ENCODE assay signal across 13 cellular contexts in genomic region chr5:52825826-52826225, GRCh38. TPM values are rescaled to one million over a fixed set of nuclear protein-coding genes. Genes with fewer than 3 reads are reported as not detected.
DNase-seq lines count a peak whose midpoint lies in the region; ATAC-seq and TF ChIP-seq lines count a peak whose summit lies in the region.
"Had no signal": no experiment of that assay in that cellular context is flagged by ENCODE, and none has a peak within 500 bp of the region (broad histone marks: within the 10 kb centered on the region; RNA-seq: fewer than 3 reads in every experiment).

No MANE protein-coding gene starts in this region.

- DNase-seq in chondrocyte (ENCODE audit: low spot score) (no peak), globus pallidus (ENCODE audit: low spot score) (no peak), progenitor cell of endocrine pancreas (ENCODE audit: low spot score, unreplicated experiment) (no peak), ovary (no peak)
- no peak for DNase-seq in activated CD8-positive, alpha-beta memory T cell treated with anti-CD3 and anti-CD28 coated beads, Interleukin-2, amount 50 U/mL, for 48 hours
- DNase-seq: DMS53, H7, NCI-H1417, nucleus accumbens had no signal

- H3K27ac Mint-ChIP-seq in chondrocyte (ENCODE audit: unreplicated experiment) (peak overlapping the region; percentile 27), progenitor cell of endocrine pancreas (no peak overlapping the region)

- H3K27ac ChIP-seq in ovary = no peak overlapping the region
- H3K27ac ChIP-seq: coronary artery had no signal

- no peak for TF ChIP-seq EP300 in ovary (IDR thresholded peaks at IDR 0.05)

- H3K4me1 ChIP-seq in ovary (ENCODE audit: insufficient read depth) = peaks cover 3% of the 10 kb centered on the region

- H3K9me3 Mint-ChIP-seq in chondrocyte (ENCODE audit: low read depth) = peaks cover 20% of the 10 kb centered on the region
- peaks cover 3% of the 10 kb centered on the region for H3K9me3 Mint-ChIP-seq in progenitor cell of endocrine pancreas (ENCODE audit: low read depth)

- H3K36me3 Mint-ChIP-seq in chondrocyte (ENCODE audit: low read depth) = peaks cover 18% of the 10 kb centered on the region
- H3K36me3 Mint-ChIP-seq in progenitor cell of endocrine pancreas (ENCODE audit: insufficient read depth) = no peaks in the 10 kb centered on the region

- no peak for TF ChIP-seq POLR2A in ovary (IDR thresholded peaks at IDR 0.05)

- H3K27me3 ChIP-seq in ovary = no peaks in the 10 kb centered on the region

- intact Hi-C loops in ovary (cut with DNase I) = no loop called here

- no peaks in the 10 kb centered on the region for H3K9me3 ChIP-seq in ovary

- no peak for TF ChIP-seq CTCF in chondrocyte (IDR thresholded peaks at IDR 0.05)
- TF ChIP-seq CTCF in progenitor cell of endocrine pancreas (IDR thresholded peaks at IDR 0.05; ENCODE audit: unreplicated experiment) = no peak
- TF ChIP-seq CTCF in ovary (IDR thresholded peaks at IDR 0.05) = no peak

- H3K4me3 ChIP-seq in ovary = no peak overlapping the region
- H3K4me3 ChIP-seq: coronary artery had no signal

- H3K4me1 Mint-ChIP-seq in chondrocyte (ENCODE audit: low read depth) = peaks cover 54% of the 10 kb centered on the region
- peaks cover 2% of the 10 kb centered on the region for H3K4me1 Mint-ChIP-seq in progenitor cell of endocrine pancreas (ENCODE audit: low read depth)

- 95 to 99% (median 96%) methylated on average over 2 of the region's 2 CpGs for WGBS in ovary, 3 donors

- H3K4me3 Mint-ChIP-seq in chondrocyte (ENCODE audit: unreplicated experiment) = no peak overlapping the region
- H3K4me3 Mint-ChIP-seq in progenitor cell of endocrine pancreas (ENCODE audit: low read depth) = no peak overlapping the region

- H3K36me3 ChIP-seq in ovary = no peaks in the 10 kb centered on the region

- no peaks in the 10 kb centered on the region for H3K27me3 Mint-ChIP-seq in chondrocyte (ENCODE audit: low read depth)
- no peaks in the 10 kb centered on the region for H3K27me3 Mint-ChIP-seq in progenitor cell of endocrine pancreas

- ATAC-seq in GM18520 (IDR thresholded peaks at IDR 0.05; ENCODE audit: unreplicated experiment) = peak; percentile 99
- ATAC-seq in GM21447 (IDR thresholded peaks at IDR 0.05; ENCODE audit: unreplicated experiment) = peak; percentile 94
- ATAC-seq in HG03159 (IDR thresholded peaks at IDR 0.05; ENCODE audit: unreplicated experiment) = peak; percentile 83

RNA-seq across cellular contexts. Expression of gene ITGA1, which starts 38.1 kb away (rescaled TPM):
- total RNA-seq in chondrocyte (228 to 346 TPM (median 340 TPM) in 3 replicates), progenitor cell of endocrine pancreas (6.4 and 7.8 TPM in 2 replicates), ovary (10 to 100 TPM; 10.4 to 17.1 (median 14.7) TPM)
- polyA plus RNA-seq in ovary = 10 to 100 TPM in 1 of 2 donors, 1 to 10 TPM in 1; 4.9 to 41.2 TPM

RNA-seq across cellular contexts. Expression of gene PELO, which starts 38.1 kb away (rescaled TPM):
- total RNA-seq in chondrocyte (133 to 154 TPM (median 134 TPM) in 3 replicates), progenitor cell of endocrine pancreas (11.0 and 11.8 TPM in 2 replicates), ovary (10 to 100 TPM in 6 of 7 donors, 1 to 10 TPM in 1; 7.9 to 19.0 (median 11.8) TPM)
- 10 to 100 TPM in 1 of 2 donors, 1 to 10 TPM in 1; 6.3 to 18.4 TPM for polyA plus RNA-seq in ovary

Comparison
In these comparisons a context has a peak if more than half of its experiments do, and no peak if none do; other contexts are left out.
1. RNA of gene ITGA1, which starts 38.1 kb away (total RNA-seq): 228 to 346 TPM in chondrocyte; 10.4 to 17.1 TPM in ovary and 6.4 to 7.8 TPM in progenitor cell of endocrine pancreas; every median in the first group is over 10 times any median in the second.
2. Peak in every context shown above with its lines, with median percentiles within 50 percentile points of each other: ATAC-seq.